In genomic region chr3:20039765-20040475, GRCh38 we compare ENCODE assay signal across 1 cellular context.
A peak's percentile ranks its signal among the peaks of the same experiment; 100 is the strongest.
TF ChIP-seq lines count a peak whose summit lies in the region.

Gene KAT2B, plus strand, starts transcription at chr3:20040446. Its CDS starts 32 bp downstream, at chr3:20040478.

TF ChIP-seq in HepG2, 621 proteins besides CTCF, POLR2A, EP300 and RAD21 (continued from another document and continues in another):
- TF ChIP-seq, protein P1, sequence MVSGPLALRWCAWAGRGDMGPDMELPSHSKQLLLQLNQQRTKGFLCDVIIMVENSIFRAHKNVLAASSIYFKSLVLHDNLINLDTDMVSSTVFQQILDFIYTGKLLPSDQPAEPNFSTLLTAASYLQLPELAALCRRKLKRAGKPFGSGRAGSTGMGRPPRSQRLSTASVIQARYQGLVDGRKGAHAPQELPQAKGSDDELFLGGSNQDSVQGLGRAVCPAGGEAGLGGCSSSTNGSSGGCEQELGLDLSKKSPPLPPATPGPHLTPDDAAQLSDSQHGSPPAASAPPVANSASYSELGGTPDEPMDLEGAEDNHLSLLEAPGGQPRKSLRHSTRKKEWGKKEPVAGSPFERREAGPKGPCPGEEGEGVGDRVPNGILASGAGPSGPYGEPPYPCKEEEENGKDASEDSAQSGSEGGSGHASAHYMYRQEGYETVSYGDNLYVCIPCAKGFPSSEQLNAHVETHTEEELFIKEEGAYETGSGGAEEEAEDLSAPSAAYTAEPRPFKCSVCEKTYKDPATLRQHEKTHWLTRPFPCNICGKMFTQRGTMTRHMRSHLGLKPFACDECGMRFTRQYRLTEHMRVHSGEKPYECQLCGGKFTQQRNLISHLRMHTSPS (CRISPR knock-in tag; IDR thresholded peaks at IDR 0.05; ENCODE audit: low read depth) = no peak
- TF ChIP-seq KAT2B (IDR thresholded peaks at IDR 0.05; ENCODE audit: borderline replicate concordance, low read depth, low read length) = no peak
- no peak for TF ChIP-seq WIZ (CRISPR knock-in tag; IDR thresholded peaks at IDR 0.05)
- TF ChIP-seq ARNT (IDR thresholded peaks at IDR 0.05) = no peak
- TF ChIP-seq HNRNPK (IDR thresholded peaks at IDR 0.05; ENCODE audit: low read depth, low read length, poor library complexity, severe bottlenecking) = peak; percentile 80
- no peak for TF ChIP-seq CBX1 (IDR thresholded peaks at IDR 0.05; ENCODE audit: low read depth)
- no peak for TF ChIP-seq DRAP1 (CRISPR knock-in tag; IDR thresholded peaks at IDR 0.05)
- peak; percentile 88; the same call in 1 of the 2 replicates for TF ChIP-seq MAZ (IDR thresholded peaks at IDR 0.05; ENCODE audit: borderline replicate concordance, low read depth, low read length)
- TF ChIP-seq MAZ (CRISPR knock-in tag; IDR thresholded peaks at IDR 0.05; ENCODE audit: low read depth) = peak; percentile 77; the same call in 1 of the 2 replicates
- no peak for TF ChIP-seq ZNF253 (CRISPR knock-in tag; IDR thresholded peaks at IDR 0.05; ENCODE audit: borderline replicate concordance)
- no peak for TF ChIP-seq ZNF468 (CRISPR knock-in tag; IDR thresholded peaks at IDR 0.05)
- TF ChIP-seq ESRRA (CRISPR knock-in tag; IDR thresholded peaks at IDR 0.05; ENCODE audit: low read depth) = no peak
- no peak for TF ChIP-seq ZBTB25 (CRISPR knock-in tag; IDR thresholded peaks at IDR 0.05)
- TF ChIP-seq SALL2 (CRISPR knock-in tag; IDR thresholded peaks at IDR 0.05) = peak; percentile 36; the same call in 1 of the 2 replicates
- 0 out of 2 replicates have a peak, but pooled peaks have one; percentile 20 for TF ChIP-seq KAT8 (CRISPR knock-in tag; IDR thresholded peaks at IDR 0.05)
- no peak for TF ChIP-seq TGIF2 (CRISPR knock-in tag; IDR thresholded peaks at IDR 0.05)
- TF ChIP-seq ZNF777 (CRISPR knock-in tag; IDR thresholded peaks at IDR 0.05) = peak; percentile 45; the same call in 1 of the 2 replicates
- TF ChIP-seq ZNF740 (CRISPR knock-in tag; IDR thresholded peaks at IDR 0.05) = peak; percentile 98
- TF ChIP-seq TMF1 (CRISPR knock-in tag; IDR thresholded peaks at IDR 0.05; ENCODE audit: low read depth) = no peak
- no peak for TF ChIP-seq MLX (CRISPR knock-in tag; IDR thresholded peaks at IDR 0.05)
- TF ChIP-seq KDM2A (CRISPR knock-in tag; IDR thresholded peaks at IDR 0.05; ENCODE audit: borderline replicate concordance, low read depth) = peak; percentile 76; the same call in 1 of the 2 replicates
- TF ChIP-seq TEAD2 (CRISPR knock-in tag; IDR thresholded peaks at IDR 0.05) = no peak
- TF ChIP-seq RXRA (CRISPR knock-in tag; IDR thresholded peaks at IDR 0.05) = peak; percentile 13; the same call in 1 of the 2 replicates
- no peak for TF ChIP-seq CBX2 (IDR thresholded peaks at IDR 0.05; ENCODE audit: low read depth, low read length)
- TF ChIP-seq CBX2 (CRISPR knock-in tag; IDR thresholded peaks at IDR 0.05; ENCODE audit: low read depth) = no peak
- TF ChIP-seq SCMH1 (CRISPR knock-in tag; IDR thresholded peaks at IDR 0.05; ENCODE audit: borderline replicate concordance) = no peak
- no peak for TF ChIP-seq KDM4B (CRISPR knock-in tag; IDR thresholded peaks at IDR 0.05)
- TF ChIP-seq RFX3 (CRISPR knock-in tag; IDR thresholded peaks at IDR 0.05) = no peak
- peak; percentile 73 for TF ChIP-seq KMT2B (CRISPR knock-in tag; IDR thresholded peaks at IDR 0.05)
- TF ChIP-seq SRSF1 (optimal IDR thresholded peaks at IDR 0.05; ENCODE audit: low read depth, low read length) = peak; percentile 81
- TF ChIP-seq SAP130 (CRISPR knock-in tag; IDR thresholded peaks at IDR 0.05; ENCODE audit: low read depth) = peak; percentile 72
- TF ChIP-seq ASH2L (IDR thresholded peaks at IDR 0.05; ENCODE audit: insufficient read length, low read depth, low read length) = peak; percentile 35
- peak; percentile 53; the same call in 1 of the 2 replicates for TF ChIP-seq SALL1 (CRISPR knock-in tag; IDR thresholded peaks at IDR 0.05)
- TF ChIP-seq ZNF281 (CRISPR knock-in tag; IDR thresholded peaks at IDR 0.05; ENCODE audit: borderline replicate concordance) = peak; percentile 84
- peak; percentile 48; the same call in 1 of the 2 replicates for TF ChIP-seq ZMYM4 (CRISPR knock-in tag; IDR thresholded peaks at IDR 0.05)
- TF ChIP-seq LCORL (IDR thresholded peaks at IDR 0.05) = no peak
- TF ChIP-seq LCORL (CRISPR knock-in tag; IDR thresholded peaks at IDR 0.05) = no peak
- peak; percentile 27; the same call in 1 of the 2 replicates for TF ChIP-seq ZNF292 (CRISPR knock-in tag; IDR thresholded peaks at IDR 0.05; ENCODE audit: borderline replicate concordance, low read depth)
- 0 out of 2 replicates have a peak, but pooled peaks have one; percentile 29 for TF ChIP-seq ZNF782 (CRISPR knock-in tag; IDR thresholded peaks at IDR 0.05; ENCODE audit: borderline replicate concordance)
- TF ChIP-seq NPAS2 (CRISPR knock-in tag; IDR thresholded peaks at IDR 0.05; ENCODE audit: borderline replicate concordance) = no peak
- 0 out of 2 replicates have a peak, but pooled peaks have one; percentile 15 for TF ChIP-seq BCL6 (CRISPR knock-in tag; IDR thresholded peaks at IDR 0.05)
- 0 out of 2 replicates have a peak, but pooled peaks have one; percentile 17 for TF ChIP-seq SMAD3 (CRISPR knock-in tag; IDR thresholded peaks at IDR 0.05)
- TF ChIP-seq ZFP41 (CRISPR knock-in tag; IDR thresholded peaks at IDR 0.05; ENCODE audit: borderline replicate concordance) = no peak
- TF ChIP-seq PCBP1 (IDR thresholded peaks at IDR 0.05; ENCODE audit: borderline replicate concordance, low read depth, low read length) = 0 out of 2 replicates have a peak, but pooled peaks have one; percentile 72
- TF ChIP-seq KLF6 (CRISPR knock-in tag; IDR thresholded peaks at IDR 0.05) = no peak
- TF ChIP-seq, protein P2, sequence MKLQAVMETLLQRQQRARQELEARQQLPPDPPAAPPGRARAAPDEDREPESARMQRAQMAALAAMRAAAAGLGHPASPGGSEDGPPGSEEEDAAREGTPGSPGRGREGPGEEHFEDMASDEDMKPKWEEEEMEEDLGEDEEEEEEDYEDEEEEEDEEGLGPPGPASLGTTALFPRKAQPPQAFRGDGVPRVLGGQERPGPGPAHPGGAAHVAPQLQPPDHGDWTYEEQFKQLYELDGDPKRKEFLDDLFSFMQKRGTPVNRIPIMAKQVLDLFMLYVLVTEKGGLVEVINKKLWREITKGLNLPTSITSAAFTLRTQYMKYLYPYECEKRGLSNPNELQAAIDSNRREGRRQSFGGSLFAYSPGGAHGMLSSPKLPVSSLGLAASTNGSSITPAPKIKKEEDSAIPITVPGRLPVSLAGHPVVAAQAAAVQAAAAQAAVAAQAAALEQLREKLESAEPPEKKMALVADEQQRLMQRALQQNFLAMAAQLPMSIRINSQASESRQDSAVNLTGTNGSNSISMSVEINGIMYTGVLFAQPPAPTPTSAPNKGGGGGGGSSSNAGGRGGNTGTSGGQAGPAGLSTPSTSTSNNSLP (IDR thresholded peaks at IDR 0.05; ENCODE audit: low read depth, low read length) = no peak
- no peak for TF ChIP-seq ZNF230 (CRISPR knock-in tag; IDR thresholded peaks at IDR 0.05)
- TF ChIP-seq PRDM10 (CRISPR knock-in tag; IDR thresholded peaks at IDR 0.05; ENCODE audit: low read depth) = no peak
- TF ChIP-seq, protein P3, sequence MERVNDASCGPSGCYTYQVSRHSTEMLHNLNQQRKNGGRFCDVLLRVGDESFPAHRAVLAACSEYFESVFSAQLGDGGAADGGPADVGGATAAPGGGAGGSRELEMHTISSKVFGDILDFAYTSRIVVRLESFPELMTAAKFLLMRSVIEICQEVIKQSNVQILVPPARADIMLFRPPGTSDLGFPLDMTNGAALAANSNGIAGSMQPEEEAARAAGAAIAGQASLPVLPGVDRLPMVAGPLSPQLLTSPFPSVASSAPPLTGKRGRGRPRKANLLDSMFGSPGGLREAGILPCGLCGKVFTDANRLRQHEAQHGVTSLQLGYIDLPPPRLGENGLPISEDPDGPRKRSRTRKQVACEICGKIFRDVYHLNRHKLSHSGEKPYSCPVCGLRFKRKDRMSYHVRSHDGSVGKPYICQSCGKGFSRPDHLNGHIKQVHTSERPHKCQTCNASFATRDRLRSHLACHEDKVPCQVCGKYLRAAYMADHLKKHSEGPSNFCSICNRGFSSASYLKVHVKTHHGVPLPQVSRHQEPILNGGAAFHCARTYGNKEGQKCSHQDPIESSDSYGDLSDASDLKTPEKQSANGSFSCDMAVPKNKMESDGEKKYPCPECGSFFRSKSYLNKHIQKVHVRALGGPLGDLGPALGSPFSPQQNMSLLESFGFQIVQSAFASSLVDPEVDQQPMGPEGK (CRISPR knock-in tag; IDR thresholded peaks at IDR 0.05) = peak; percentile 98
- TF ChIP-seq HNRNPL (IDR thresholded peaks at IDR 0.05; ENCODE audit: low read depth, low read length) = peak; percentile 85; the same call in 1 of the 2 replicates
- TF ChIP-seq, protein P4, sequence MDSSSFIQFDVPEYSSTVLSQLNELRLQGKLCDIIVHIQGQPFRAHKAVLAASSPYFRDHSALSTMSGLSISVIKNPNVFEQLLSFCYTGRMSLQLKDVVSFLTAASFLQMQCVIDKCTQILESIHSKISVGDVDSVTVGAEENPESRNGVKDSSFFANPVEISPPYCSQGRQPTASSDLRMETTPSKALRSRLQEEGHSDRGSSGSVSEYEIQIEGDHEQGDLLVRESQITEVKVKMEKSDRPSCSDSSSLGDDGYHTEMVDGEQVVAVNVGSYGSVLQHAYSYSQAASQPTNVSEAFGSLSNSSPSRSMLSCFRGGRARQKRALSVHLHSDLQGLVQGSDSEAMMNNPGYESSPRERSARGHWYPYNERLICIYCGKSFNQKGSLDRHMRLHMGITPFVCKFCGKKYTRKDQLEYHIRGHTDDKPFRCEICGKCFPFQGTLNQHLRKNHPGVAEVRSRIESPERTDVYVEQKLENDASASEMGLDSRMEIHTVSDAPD (CRISPR knock-in tag; IDR thresholded peaks at IDR 0.05) = no peak
- no peak for TF ChIP-seq SNAPC5 (CRISPR knock-in tag; IDR thresholded peaks at IDR 0.05; ENCODE audit: borderline replicate concordance)
